17 cellular contexts compared by ENCODE assay signal in genomic region chr14:101716956-101717662, GRCh38. TPM values are rescaled to one million over a fixed set of nuclear protein-coding genes. Genes with fewer than 3 reads are reported as not detected.
DNase-seq lines count a peak whose midpoint lies in the region; ATAC-seq and TF ChIP-seq lines count a peak whose summit lies in the region.
"Had no signal": no experiment of that assay in that cellular context is flagged by ENCODE, and none has a peak within 500 bp of the region (broad histone marks: within the 10 kb centered on the region; RNA-seq: fewer than 3 reads in every experiment).

No MANE protein-coding gene starts in this region.

- no peaks in the 10 kb centered on the region for H3K27me3 Mint-ChIP-seq in neural crest cell (ENCODE audit: low read depth)
- H3K27me3 Mint-ChIP-seq: stimulated activated naive CD8-positive, alpha-beta T cell treated with anti-CD3 and anti-CD28 coated beads, Interleukin-15, amount 100 ng/mL, for 72 hours had no signal

- H3K4me3 ChIP-seq in choroid plexus epithelial cell (ENCODE audit: low read depth, low read length): no peak overlapping the region
- H3K4me3 ChIP-seq: uterus had no signal

- H3K27ac Mint-ChIP-seq in neural crest cell (ENCODE audit: unreplicated experiment): peak overlapping the region; percentile 93
- H3K27ac Mint-ChIP-seq: B cell had no signal

- H3K9me3 Mint-ChIP-seq in neural crest cell: peaks cover 6% of the 10 kb centered on the region
- H3K9me3 Mint-ChIP-seq: stimulated activated naive CD8-positive, alpha-beta T cell treated with anti-CD3 and anti-CD28 coated beads, Interleukin-15, amount 100 ng/mL, for 72 hours had no signal

- peaks cover 25% of the 10 kb centered on the region for H3K4me1 Mint-ChIP-seq in neural crest cell

- H3K4me3 Mint-ChIP-seq in neural crest cell: peak overlapping the region; percentile 28
- H3K4me3 Mint-ChIP-seq: B cell; stimulated activated naive CD8-positive, alpha-beta T cell treated with anti-CD3 and anti-CD28 coated beads, Interleukin-15, amount 100 ng/mL, for 72 hours had no signal

- no peak for TF ChIP-seq CTCF in choroid plexus epithelial cell (conservative IDR thresholded peaks at IDR 0.05; ENCODE audit: low read depth, low read length)
- no peak for TF ChIP-seq CTCF in neural crest cell (conservative IDR thresholded peaks at IDR 0.05)

- ATAC-seq in GM21390 (IDR thresholded peaks at IDR 0.05; ENCODE audit: unreplicated experiment): no peak
- ATAC-seq in HG03097 (IDR thresholded peaks at IDR 0.05; ENCODE audit: low FRiP score, unreplicated experiment): no peak
- ATAC-seq: activated CD4-positive, CD25-positive, alpha-beta regulatory T cell treated with anti-CD3 and anti-CD28 coated beads, Interleukin-2, amount 50 U/mL, for 24 hours; stimulated activated naive CD8-positive, alpha-beta T cell treated with anti-CD3 and anti-CD28 coated beads, Interleukin-15, amount 100 ng/mL, for 72 hours had no signal

- DNase-seq in Daoy (ENCODE audit: low read depth) (peak; percentile 27), NCI-H2171 treated with DMSO at 0.1 percent for 48 hours (lab: John Stamatoyannopoulos, UW) (peak; percentile 19), choroid plexus epithelial cell (ENCODE audit: low read depth) (peak; percentile 48), neural crest cell (ENCODE audit: low read depth, low spot score) (no peak), 8988T (no peak), NCI-H526 (lab: John Stamatoyannopoulos, UW) (no peak)
- DNase-seq: activated T-cell treated with anti-CD3 and anti-CD28 coated beads for 4 hours; cerebellar nuclear complex; DMS79; NCI-H2029 treated with DMSO at 0.1 percent for 48 hours; NCI-H774; stimulated activated naive CD8-positive, alpha-beta T cell treated with anti-CD3 and anti-CD28 coated beads, Interleukin-15, amount 100 ng/mL, for 72 hours; uterus had no signal

- H3K36me3 Mint-ChIP-seq in neural crest cell (ENCODE audit: low read depth): no peaks in the 10 kb centered on the region

RNA-seq across cellular contexts. Expression of gene PPP2R5C, which starts 44.4 kb away (rescaled TPM):
- 124 and 138 TPM in 2 replicates for total RNA-seq in Daoy (2014; rRNA removed; shearing (Covaris generic))
- 122 and 134 TPM in 2 replicates for total RNA-seq in neural crest cell

Comparison
In these comparisons a context has a peak if more than half of its experiments do, and no peak if none do; other contexts are left out.
1. DNase-seq: peak in Daoy (single experiment), NCI-H2171 treated with DMSO at 0.1 percent for 48 hours (single experiment) and choroid plexus epithelial cell (single experiment); none in neural crest cell (single experiment), 8988T (single experiment) and NCI-H526 (0 of 2).